8 cellular contexts compared by ENCODE assay signal in the genomic region with DNA sequence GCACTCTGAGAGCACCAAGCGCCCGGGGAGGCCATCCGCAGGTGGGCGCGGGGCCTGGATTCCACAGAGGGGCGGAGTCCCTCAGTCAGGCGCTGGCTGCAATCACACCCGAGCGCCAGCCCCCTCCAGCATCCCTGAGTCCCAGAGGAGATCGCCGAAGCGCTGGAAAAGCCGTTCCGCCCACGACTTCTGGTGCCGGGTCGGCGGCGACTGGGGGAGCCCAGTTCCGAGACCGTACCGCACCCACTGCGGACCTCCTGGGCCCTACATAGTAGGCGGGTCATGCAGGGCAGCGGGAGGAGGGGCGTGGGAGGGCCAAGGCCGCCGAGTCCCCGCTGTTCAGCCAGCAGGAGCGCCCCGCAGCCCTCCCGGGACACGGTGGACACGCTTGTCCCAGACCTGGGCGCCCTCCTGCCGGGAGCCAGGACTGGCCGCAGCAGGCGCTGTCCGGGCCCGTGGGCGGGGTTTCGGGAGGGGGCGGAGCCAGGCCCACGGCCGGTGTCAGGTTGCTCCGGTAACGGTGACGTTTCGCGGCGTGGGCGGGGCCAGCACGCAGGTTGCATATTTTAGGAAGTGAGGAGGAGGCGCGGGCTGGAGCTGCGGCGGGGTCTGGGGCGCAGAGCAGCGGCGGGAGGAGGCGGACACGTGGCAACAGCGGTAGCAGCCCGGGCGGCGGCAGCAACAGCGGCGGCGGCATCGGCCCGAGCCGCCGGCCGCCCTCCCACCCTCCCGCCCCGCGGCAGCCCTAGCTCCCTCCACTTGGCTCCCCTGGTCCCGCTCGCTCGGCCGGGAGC. TPM values are rescaled to one million over a fixed set of nuclear protein-coding genes. Genes with fewer than 3 reads are reported as not detected.
DNase-seq lines count a peak whose midpoint lies in the region; ATAC-seq and TF ChIP-seq lines count a peak whose summit lies in the region.

A gene (plus strand): TSS at position 594 of the 794 bp plus-strand sequence. CDS start 268 bp downstream, outside the sequence.

- H3K27ac Mint-ChIP-seq in CD14-positive monocyte = peak within 1 kb of the TSS; percentile 86 to 98 (median 94)

- no peaks in the 10 kb centered on the region for H3K9me3 Mint-ChIP-seq in CD14-positive monocyte

- H3K4me1 Mint-ChIP-seq in CD14-positive monocyte = peaks cover 49% of the 10 kb centered on the region

- peaks cover 14 to 16% of the 10 kb centered on the region in 2 donors for H3K36me3 Mint-ChIP-seq in CD14-positive monocyte

- H3K27me3 Mint-ChIP-seq in CD14-positive monocyte (ENCODE audit: low read depth in 3 of 3) = peaks cover 5 to 11% (median 5%) of the 10 kb centered on the region in 3 donors

- intact Hi-C loops in CD14-positive monocyte (cut with micrococcal nuclease) = loop anchor here in 1 of 2 donors (10.0 kb wide), 3 partner anchors 122 to 622 kb away; no protein-coding TSS in a partner anchor

- peak; percentile 75 for ATAC-seq in GM19397 (IDR thresholded peaks at IDR 0.05; ENCODE audit: unreplicated experiment)
- ATAC-seq in HG03565 (IDR thresholded peaks at IDR 0.05; ENCODE audit: unreplicated experiment) = peak; percentile 42
- ATAC-seq in left lobe of liver = peak; percentile 89

- peak within 1 kb of the TSS; percentile 94 to 96 for H3K4me3 Mint-ChIP-seq in CD14-positive monocyte

- DNase-seq in CD14-positive monocyte (ENCODE audit: low spot score) = peak; percentile 98
- DNase-seq in NCI-H748 (lab: John Stamatoyannopoulos, UW; ENCODE audit: unreplicated experiment) = peak; percentile 95
- peak; percentile 98 for DNase-seq in activated CD4-positive, alpha-beta T cell treated with anti-CD3 and anti-CD28 coated beads, Interleukin-2, amount 50 U/mL, for 1 hour
- peak; percentile 90 for DNase-seq in cortex of kidney (lab: John Stamatoyannopoulos, UW)
- peak; percentile 99 for DNase-seq in left lobe of liver (ENCODE audit: low spot score)
- DNase-seq in stimulated activated CD4-positive, alpha-beta T cell treated with anti-CD3 and anti-CD28 coated beads, Interleukin-2, amount 100 ng/mL, for 24 hours = peak; percentile 98 to 100

- no peak for TF ChIP-seq CTCF in CD14-positive monocyte (IDR thresholded peaks at IDR 0.05)

RNA-seq across cellular contexts. Expression of the gene that starts here (rescaled TPM):
- 10 to 100 TPM; 32.3 to 32.7 TPM for polyA plus RNA-seq in CD14-positive monocyte
- total RNA-seq in left lobe of liver = 110 TPM

Comparison
In these comparisons a context has a peak if more than half of its experiments do, and no peak if none do; other contexts are left out.
1. Peak in every context shown above with its lines: DNase-seq and ATAC-seq.